8 cellular contexts compared by ENCODE assay signal in the genomic region with DNA sequence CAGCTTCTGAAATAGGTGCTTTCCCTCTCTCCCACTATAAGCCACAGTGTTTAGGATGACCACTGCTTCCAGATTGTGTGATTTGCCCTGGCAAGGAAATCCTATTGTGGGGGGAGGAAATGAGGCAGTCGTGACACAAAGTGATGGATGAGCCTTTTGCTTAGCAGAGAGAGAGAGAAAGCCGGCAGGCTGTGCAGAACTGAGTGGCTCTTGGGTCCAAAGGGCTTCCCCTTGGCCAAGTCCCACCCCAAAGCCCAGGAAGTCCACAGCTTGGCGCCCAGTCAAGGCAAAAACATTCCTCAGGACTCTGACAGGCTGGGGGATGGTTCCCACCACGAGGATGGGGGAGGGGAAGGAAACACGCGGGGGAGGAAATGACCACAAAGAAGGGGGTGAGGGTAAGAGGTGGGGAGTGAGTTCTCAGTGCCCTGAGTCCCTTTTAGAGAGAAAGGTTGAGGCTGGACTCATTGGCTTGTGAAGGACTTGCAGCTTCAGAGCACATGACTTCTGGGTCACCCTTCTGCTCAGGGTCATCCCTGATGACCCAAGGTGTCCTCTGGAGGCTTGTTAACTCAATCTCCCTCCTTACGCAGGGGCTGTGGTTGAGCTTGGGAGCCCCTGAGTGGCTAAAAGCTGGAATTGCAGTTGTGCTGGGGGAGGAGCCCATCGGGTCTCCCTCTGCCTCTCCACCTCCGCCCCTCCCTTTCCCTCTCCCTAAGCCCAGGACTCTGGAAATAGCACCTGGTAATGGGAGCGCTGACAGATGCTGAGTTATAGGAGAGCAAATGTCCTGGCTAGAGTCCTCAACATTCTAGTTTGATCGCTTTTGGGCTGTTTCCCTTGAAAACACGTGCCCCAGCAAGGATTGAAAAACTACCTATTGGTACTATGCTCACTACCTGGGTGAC. TPM values are rescaled to one million over a fixed set of nuclear protein-coding genes. Genes with fewer than 3 reads are reported as not detected.
DNase-seq lines count a peak whose midpoint lies in the region; FAIRE-seq and TF ChIP-seq lines count a peak whose summit lies in the region.

No MANE protein-coding gene starts in this region.

- no CpG with 5 or more reads among the region's 12 CpGs for WGBS in neuronal stem cell (ENCODE audit: extremely low coverage in 2 of 2, insufficient read length in 2 of 2, insufficient replicate concordance in 1 of 2), 2 donors

- H3K14ac ChIP-seq in neuronal stem cell (ENCODE audit: low read length): peak overlapping the region; percentile 25

- peak overlapping the region; percentile 41 for H3K4ac ChIP-seq in neuronal stem cell (ENCODE audit: low read length)

- no peak overlapping the region for H3K4me2 ChIP-seq in neuronal stem cell (ENCODE audit: insufficient read depth, low read length, poor library complexity, severe bottlenecking)

- no peak overlapping the region for H3K9ac ChIP-seq in neuronal stem cell (ENCODE audit: low read depth, low read length, poor library complexity)

- peak overlapping the region; percentile 64 for H2AFZ ChIP-seq in neuronal stem cell (ENCODE audit: low read length)

- no peak overlapping the region for H2BK120ac ChIP-seq in neuronal stem cell (ENCODE audit: low read depth, low read length)

- peaks cover 50 to 60% of the 10 kb centered on the region in 2 donors for H3K4me1 ChIP-seq in neuronal stem cell (ENCODE audit: control insufficient read depth in 2 of 2, insufficient read depth in 1 of 2, low read depth in 1 of 2, low read length in 2 of 2)

- no peaks in the 10 kb centered on the region for H3K36me3 ChIP-seq in neuronal stem cell (replicated peaks in 1 of 2; ENCODE audit: control insufficient read depth in 2 of 2, insufficient read depth in 2 of 2, low read length in 2 of 2)

- no peak overlapping the region for H3K23ac ChIP-seq in neuronal stem cell (ENCODE audit: low read depth, low read length, poor library complexity)

- peaks cover 1% of the 10 kb centered on the region for H3K79me1 ChIP-seq in neuronal stem cell (ENCODE audit: low read depth, low read length)

- H4K91ac ChIP-seq in neuronal stem cell (ENCODE audit: low read depth, low read length, poor library complexity): no peak overlapping the region

- no peak overlapping the region for H2BK15ac ChIP-seq in neuronal stem cell (ENCODE audit: low read length)

- peak overlapping the region in 1 of 2 donors; percentile 10 for H3K4me3 ChIP-seq in neuronal stem cell (ENCODE audit: low read length in 2 of 2)

- FAIRE-seq in frontal cortex (lab: Jason Lieb, UNC): no peak

- peak overlapping the region; percentile 17 for H2BK5ac ChIP-seq in neuronal stem cell (ENCODE audit: low read length)

- H3K27ac ChIP-seq in neuronal stem cell (replicated peaks; ENCODE audit: low read length): peak overlapping the region; percentile 97

- peak overlapping the region; percentile 87 for H3K18ac ChIP-seq in neuronal stem cell (ENCODE audit: low read length)

- peak; percentile 86 for TF ChIP-seq CTCF in GM20000 (IDR thresholded peaks at IDR 0.05; ENCODE audit: extremely low read depth, missing control alignments)

- peak overlapping the region; percentile 58 for H4K8ac ChIP-seq in neuronal stem cell (ENCODE audit: low read depth, low read length)

- DNase-seq in C1 segment of cervical spinal cord (lab: John Stamatoyannopoulos, UW) (peak in 11 of 14 donors; percentile 59 to 94 (median 81)), GM20000 (ENCODE audit: low spot score) (peak; percentile 82), NAMALWA (ENCODE audit: low spot score) (peak; percentile 87), SHP77 (lab: John Stamatoyannopoulos, UW) (peak; percentile 88 to 95), frontal cortex (ENCODE audit: low spot score in 2 of 2) (peak; percentile 70 to 76), neuronal stem cell (ENCODE audit: low spot score) (no peak), ureter (ENCODE audit: low spot score) (peak; percentile 93)
- DNase-seq in activated naive CD4-positive, alpha-beta T cell treated with anti-CD3 and anti-CD28 coated beads, Interleukin-2, amount 50 U/mL, for 16 hours: peak; percentile 73

- H2AK5ac ChIP-seq in neuronal stem cell (ENCODE audit: low read depth, low read length): no peak overlapping the region

- H3K9me3 ChIP-seq in neuronal stem cell (replicated peaks in 1 of 2; ENCODE audit: control insufficient read depth in 2 of 2, insufficient read depth in 1 of 2, low read depth in 1 of 2, low read length in 2 of 2): no peaks in the 10 kb centered on the region

- no peaks in the 10 kb centered on the region for H3K27me3 ChIP-seq in neuronal stem cell (ENCODE audit: control insufficient read depth in 3 of 3, insufficient read depth in 3 of 3, low read depth in 1 of 3, low read length in 3 of 3)

- H2BK12ac ChIP-seq in neuronal stem cell (ENCODE audit: low read length): peak overlapping the region; percentile 59

RNA-seq across cellular contexts. Expression of a gene that starts 10.3 kb away (rescaled TPM):
- total RNA-seq in frontal cortex (81.5 TPM), ureter (91.3 TPM)
- polyA plus RNA-seq in neuronal stem cell (2013, experiment 1 of 2): 106 TPM
- 110 TPM for polyA plus RNA-seq in neuronal stem cell (2013, experiment 2 of 2)

RNA-seq across cellular contexts. Expression of a gene that starts 11.1 kb away (rescaled TPM):
- total RNA-seq in frontal cortex: under 0.01 TPM
- 5.0 TPM for polyA plus RNA-seq in neuronal stem cell (2013, experiment 1 of 2)
- polyA plus RNA-seq in neuronal stem cell (2013, experiment 2 of 2): 4.8 TPM
- 26.0 TPM for total RNA-seq in ureter

RNA-seq across cellular contexts. Expression of a gene that starts 28.9 kb away (rescaled TPM):
- 38.3 TPM for total RNA-seq in frontal cortex
- 70.7 TPM for polyA plus RNA-seq in neuronal stem cell (2013, experiment 1 of 2)
- polyA plus RNA-seq in neuronal stem cell (2013, experiment 2 of 2): 70.5 TPM
- total RNA-seq in ureter: 121 TPM

RNA-seq across cellular contexts. Expression of a gene that starts 48.7 kb away (rescaled TPM):
- total RNA-seq in frontal cortex (90.5 TPM), ureter (54.7 TPM)
- polyA plus RNA-seq in neuronal stem cell (2013, experiment 1 of 2): 13.2 TPM
- 13.2 TPM for polyA plus RNA-seq in neuronal stem cell (2013, experiment 2 of 2)

RNA-seq across cellular contexts. Expression of a gene that starts 57.3 kb away (rescaled TPM):
- 42.8 TPM for total RNA-seq in frontal cortex
- 61.9 TPM for polyA plus RNA-seq in neuronal stem cell (2013, experiment 1 of 2)
- polyA plus RNA-seq in neuronal stem cell (2013, experiment 2 of 2): 61.2 TPM
- total RNA-seq in ureter: 87.9 TPM

Comparison
In these comparisons a context has a peak if more than half of its experiments do, and no peak if none do; other contexts are left out.
1. RNA of a gene that starts 11.1 kb away (total RNA-seq): 26.0 TPM in ureter (single experiment); under 0.01 TPM in frontal cortex (single experiment); every median in the first group is over 10 times any median in the second.